In genomic region chr1:201154389-201155165, GRCh38 we compare ENCODE assay signal across 1 cellular context.
TF ChIP-seq lines count a peak whose summit lies in the region.

Gene TMEM9 (minus strand): TSS chr1:201154474. CDS start chr1:201153923, 551 bp downstream.

TF ChIP-seq in GM12878, 131 proteins besides CTCF, POLR2A, EP300 and RAD21 (continued from another document):
- TF ChIP-seq ZBTB40 (IDR thresholded peaks at IDR 0.05; ENCODE audit: borderline replicate concordance) = peak; percentile 68; the same call in 1 of the 2 replicates
- no peak for TF ChIP-seq USF2 (IDR thresholded peaks at IDR 0.05; ENCODE audit: borderline replicate concordance, low read depth, low read length)
- TF ChIP-seq CEBPZ (IDR thresholded peaks at IDR 0.05; ENCODE audit: low read depth, low read length) = peak; percentile 32; the same call in 1 of the 2 replicates
- peak; percentile 54; the same call in 1 of the 2 replicates for TF ChIP-seq RUNX3 (IDR thresholded peaks at IDR 0.05; ENCODE audit: low read length)
- no peak for TF ChIP-seq HDAC2 (IDR thresholded peaks at IDR 0.05)
- no peak for TF ChIP-seq PAX5 (IDR thresholded peaks at IDR 0.05; ENCODE audit: borderline replicate concordance, low read depth, low read length)
- no peak for TF ChIP-seq PML (IDR thresholded peaks at IDR 0.05; ENCODE audit: low read length)
- no peak for TF ChIP-seq SUPT20H (IDR thresholded peaks at IDR 0.05; ENCODE audit: borderline replicate concordance, control insufficient read depth, low read depth, low read length)
- no peak for TF ChIP-seq MYC (IDR thresholded peaks at IDR 0.05; ENCODE audit: insufficient read depth, insufficient read length, insufficient replicate concordance, low read length, severe bottlenecking)
- no peak for TF ChIP-seq KAT2A (conservative IDR thresholded peaks at IDR 0.05; ENCODE audit: control insufficient read depth, low read depth, low read length)
- TF ChIP-seq ZNF384 (IDR thresholded peaks at IDR 0.05; ENCODE audit: borderline replicate concordance, low read depth, low read length) = no peak
- TF ChIP-seq SIN3A (IDR thresholded peaks at IDR 0.05; ENCODE audit: low read depth, low read length) = no peak
- no peak for TF ChIP-seq FOXK2 (IDR thresholded peaks at IDR 0.05)
- TF ChIP-seq CREB1 (IDR thresholded peaks at IDR 0.05; ENCODE audit: low read depth) = peak; percentile 36; the same call in 1 of the 2 replicates
- TF ChIP-seq MXI1 (IDR thresholded peaks at IDR 0.05; ENCODE audit: low read depth, low read length) = peak; percentile 95
- no peak for TF ChIP-seq FOXM1 (IDR thresholded peaks at IDR 0.05; ENCODE audit: low read depth, low read length)
- TF ChIP-seq SREBF1 (IDR thresholded peaks at IDR 0.05; ENCODE audit: low read length) = no peak
- no peak for TF ChIP-seq LARP7 (IDR thresholded peaks at IDR 0.05)
- no peak for TF ChIP-seq ZNF622 (IDR thresholded peaks at IDR 0.05)
- no peak for TF ChIP-seq RB1 (IDR thresholded peaks at IDR 0.05; ENCODE audit: borderline replicate concordance)
- TF ChIP-seq IKZF1 (conservative IDR thresholded peaks at IDR 0.05) = no peak
- TF ChIP-seq USF1 (IDR thresholded peaks at IDR 0.05; ENCODE audit: borderline replicate concordance, extremely low read length, insufficient read depth, low read depth, low read length) = no peak
- no peak for TF ChIP-seq CUX1 (IDR thresholded peaks at IDR 0.05; ENCODE audit: insufficient replicate concordance, low read depth, low read length)
- TF ChIP-seq BCLAF1 (IDR thresholded peaks at IDR 0.05) = no peak
- TF ChIP-seq JUNB (IDR thresholded peaks at IDR 0.05) = peak; percentile 99
- TF ChIP-seq SPI1 (IDR thresholded peaks at IDR 0.05; ENCODE audit: borderline replicate concordance, insufficient read depth, low read depth, low read length) = no peak
- TF ChIP-seq RELB (IDR thresholded peaks at IDR 0.05; ENCODE audit: low read depth) = 0 out of 2 replicates have a peak, but pooled peaks have one; percentile 39
- TF ChIP-seq CHD4 (IDR thresholded peaks at IDR 0.05) = no peak
- no peak for TF ChIP-seq ZSCAN29 (IDR thresholded peaks at IDR 0.05)
- no peak for TF ChIP-seq BRCA1 (IDR thresholded peaks at IDR 0.05; ENCODE audit: low read depth, low read length)
- TF ChIP-seq CBX3 (IDR thresholded peaks at IDR 0.05; ENCODE audit: borderline replicate concordance, low read depth) = no peak
- no peak for TF ChIP-seq NFIC (IDR thresholded peaks at IDR 0.05; ENCODE audit: low read depth, low read length)
- 0 out of 2 replicates have a peak, but pooled peaks have one; percentile 24 for TF ChIP-seq E2F4 (IDR thresholded peaks at IDR 0.05; ENCODE audit: low read depth, low read length)
- no peak for TF ChIP-seq MTA2 (IDR thresholded peaks at IDR 0.05; ENCODE audit: low read depth)
- TF ChIP-seq CBFB (IDR thresholded peaks at IDR 0.05; ENCODE audit: low read depth) = no peak
TF ChIP-seq in GM12878: peak in this region for 24.
